In genomic region chr10:117224881-117225280, GRCh38 we compare ENCODE assay signal across 9 cellular contexts. TPM values are rescaled to one million over a fixed set of nuclear protein-coding genes. Genes with fewer than 3 reads are reported as not detected.
"Had no signal": no experiment of that assay in that cellular context is flagged by ENCODE, and none has a peak within 500 bp of the region (broad histone marks: within the 10 kb centered on the region; RNA-seq: fewer than 3 reads in every experiment).

No MANE protein-coding gene starts in this region.

- H3K27ac Mint-ChIP-seq: GM23338, H9, HFFc6, IgD-negative memory B cell had no signal

- ATAC-seq: GM23338, HepG2 had no signal

- H3K36me3 Mint-ChIP-seq: IgD-negative memory B cell had no signal

- DNase-seq: H9, HCEC 1CT, HFFc6, KBM-7 had no signal

- H3K9me3 Mint-ChIP-seq: HFFc6, IgD-negative memory B cell had no signal

- H3K4me1 Mint-ChIP-seq: IgD-negative memory B cell had no signal

- H3K4me3 Mint-ChIP-seq: GM23338, H9, HFFc6, IgD-negative memory B cell had no signal

RNA-seq across cellular contexts. Expression of gene SLC18A2, which starts 16.0 kb away (rescaled TPM):
- total RNA-seq: HepG2, HFFc6, HT1080 had no signal

RNA-seq across cellular contexts. Expression of gene KCNK18, which starts 27.6 kb away (rescaled TPM):
- total RNA-seq: GM23338, H1, H9, HepG2, HFFc6, HT1080 had no signal
